ENCODE assay signal across 7 cellular contexts in the genomic region with DNA sequence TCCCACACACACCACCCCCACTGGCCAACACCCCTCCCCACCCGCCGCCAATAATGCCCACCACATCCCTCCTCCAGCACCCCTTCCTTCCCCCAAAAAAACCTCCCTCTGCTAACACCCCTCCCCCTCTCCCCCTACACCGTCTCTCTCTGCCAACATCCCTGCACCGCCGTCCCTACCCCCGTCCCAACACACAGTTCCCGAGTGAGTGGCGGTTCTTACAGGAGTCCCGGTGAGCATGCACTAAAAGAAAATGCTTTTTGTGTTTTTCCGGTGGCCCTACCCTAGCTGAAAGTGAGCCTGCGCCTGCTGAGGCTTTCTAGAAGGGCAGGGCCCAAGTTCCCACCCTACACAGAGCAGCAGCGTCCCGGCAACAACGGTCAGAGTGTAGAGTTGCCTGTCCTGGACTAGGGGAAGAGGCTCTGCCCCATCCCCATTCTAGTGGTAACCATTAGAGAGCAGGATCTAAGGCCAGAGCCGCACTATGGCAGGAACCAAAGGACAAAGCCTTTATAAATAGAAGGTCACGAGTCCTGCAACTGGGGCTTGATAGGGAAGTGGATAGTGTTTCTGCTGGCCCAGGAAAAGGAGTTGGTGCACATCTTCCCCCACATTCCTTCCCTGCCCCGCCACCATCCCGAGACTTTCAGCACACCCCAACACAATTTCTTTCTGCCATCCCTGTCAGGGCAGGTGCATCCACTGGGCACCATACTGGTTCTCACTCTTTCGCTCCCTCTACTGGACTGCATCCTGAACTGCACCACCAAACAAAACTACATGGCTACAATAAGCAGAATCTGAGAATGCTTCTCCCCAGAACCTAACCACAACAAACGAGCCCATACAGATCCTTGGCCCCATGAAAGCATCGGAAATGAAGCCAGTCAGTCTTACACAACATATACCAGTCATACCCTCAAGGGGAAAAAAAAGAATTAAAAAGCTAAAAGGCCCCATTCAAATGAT.
DNase-seq lines count a peak whose midpoint lies in the region; ATAC-seq and TF ChIP-seq lines count a peak whose summit lies in the region.

No MANE protein-coding gene starts in this region.

- H3K9ac ChIP-seq in mammary epithelial cell (ENCODE audit: insufficient read depth, low read length): no peak overlapping the region

- dilution Hi-C loops in mammary epithelial cell (cut with HindIII; ENCODE audit: low sequenced_read_pairs): no loop called here

- BruUV-seq in mammary epithelial cell (replicated peaks; lab: Mats Ljungman, UMichigan): no TSS peak

- DNase-seq in Daoy (ENCODE audit: low read depth): peak; percentile 7
- peak; percentile 55 for DNase-seq in mammary epithelial cell
- peak; percentile 26 for DNase-seq in medulla oblongata (ENCODE audit: extremely low spot score)
- no peak for DNase-seq in occipital lobe (lab: John Stamatoyannopoulos, UW)

- peak; percentile 78 for ATAC-seq in GM19035 (IDR thresholded peaks at IDR 0.05; ENCODE audit: unreplicated experiment)
- ATAC-seq in HG03460 (IDR thresholded peaks at IDR 0.05; ENCODE audit: unreplicated experiment): peak; percentile 67
- peak; percentile 83 for ATAC-seq in SK-N-SH treated with all-trans-retinoic acid at 6 μM for 48 hours

- 49% methylated on average over 8 of the region's 21 CpGs for WGBS in mammary epithelial cell (ENCODE audit: low coverage, missing lambda C conversion rate)

- no peak overlapping the region for H3K27ac ChIP-seq in mammary epithelial cell (ENCODE audit: insufficient read depth, low read depth, low read length)

- no peaks in the 10 kb centered on the region for H3K79me2 ChIP-seq in mammary epithelial cell (ENCODE audit: insufficient read depth, low read length)

- peak; percentile 68 to 76 for TF ChIP-seq CTCF in mammary epithelial cell (conservative IDR thresholded peaks at IDR 0.05 in 1 of 2, IDR thresholded peaks at IDR 0.05 in 1 of 2; ENCODE audit: extremely low read depth in 1 of 2, insufficient read depth in 1 of 2, low read depth in 1 of 2, low read length in 2 of 2)

- H3K4me3 ChIP-seq in mammary epithelial cell (replicated peaks in 1 of 3; ENCODE audit: insufficient read depth in 1 of 3, low read depth in 2 of 3, low read length in 3 of 3): no peak overlapping the region

- CTCF ChIA-PET in mammary epithelial cell (lab: Charles Lee; ENCODE audit: low non-redundant PET): no interaction called here

- no peaks in the 10 kb centered on the region for H3K9me3 ChIP-seq in mammary epithelial cell (replicated peaks; ENCODE audit: insufficient read depth, low read length)

- no peak overlapping the region for H3K4me2 ChIP-seq in mammary epithelial cell (ENCODE audit: insufficient read depth, low read depth, low read length)

- H3K27me3 ChIP-seq in mammary epithelial cell (ENCODE audit: insufficient read depth, low read length): no peaks in the 10 kb centered on the region

- H4K20me1 ChIP-seq in mammary epithelial cell (ENCODE audit: insufficient read depth, low read length): no peaks in the 10 kb centered on the region

- in situ Hi-C loops in mammary epithelial cell (cut with MboI; ENCODE audit: low sequenced_read_pairs in 2 of 2): loop anchor here in 1 of 2 donors (25.0 kb wide), 1 partner anchor 206 kb away; no protein-coding TSS in a partner anchor

- H2AFZ ChIP-seq in mammary epithelial cell (ENCODE audit: low read depth, low read length): no peak overlapping the region

- H3K36me3 ChIP-seq in mammary epithelial cell (ENCODE audit: insufficient read depth, low read length): no peaks in the 10 kb centered on the region

- intact Hi-C loops in mammary epithelial cell (cut with micrococcal nuclease): loop anchor here (1.0 kb wide), 1 partner anchor 208 kb away; no protein-coding TSS in a partner anchor

- no peaks in the 10 kb centered on the region for H3K4me1 ChIP-seq in mammary epithelial cell (ENCODE audit: insufficient read depth, low read length)

TF ChIP-seq in SK-N-SH treated with all-trans-retinoic acid at 6 μM for 48 hours, 23 proteins besides CTCF, POLR2A, EP300 and RAD21:
- TF ChIP-seq, protein P1, sequence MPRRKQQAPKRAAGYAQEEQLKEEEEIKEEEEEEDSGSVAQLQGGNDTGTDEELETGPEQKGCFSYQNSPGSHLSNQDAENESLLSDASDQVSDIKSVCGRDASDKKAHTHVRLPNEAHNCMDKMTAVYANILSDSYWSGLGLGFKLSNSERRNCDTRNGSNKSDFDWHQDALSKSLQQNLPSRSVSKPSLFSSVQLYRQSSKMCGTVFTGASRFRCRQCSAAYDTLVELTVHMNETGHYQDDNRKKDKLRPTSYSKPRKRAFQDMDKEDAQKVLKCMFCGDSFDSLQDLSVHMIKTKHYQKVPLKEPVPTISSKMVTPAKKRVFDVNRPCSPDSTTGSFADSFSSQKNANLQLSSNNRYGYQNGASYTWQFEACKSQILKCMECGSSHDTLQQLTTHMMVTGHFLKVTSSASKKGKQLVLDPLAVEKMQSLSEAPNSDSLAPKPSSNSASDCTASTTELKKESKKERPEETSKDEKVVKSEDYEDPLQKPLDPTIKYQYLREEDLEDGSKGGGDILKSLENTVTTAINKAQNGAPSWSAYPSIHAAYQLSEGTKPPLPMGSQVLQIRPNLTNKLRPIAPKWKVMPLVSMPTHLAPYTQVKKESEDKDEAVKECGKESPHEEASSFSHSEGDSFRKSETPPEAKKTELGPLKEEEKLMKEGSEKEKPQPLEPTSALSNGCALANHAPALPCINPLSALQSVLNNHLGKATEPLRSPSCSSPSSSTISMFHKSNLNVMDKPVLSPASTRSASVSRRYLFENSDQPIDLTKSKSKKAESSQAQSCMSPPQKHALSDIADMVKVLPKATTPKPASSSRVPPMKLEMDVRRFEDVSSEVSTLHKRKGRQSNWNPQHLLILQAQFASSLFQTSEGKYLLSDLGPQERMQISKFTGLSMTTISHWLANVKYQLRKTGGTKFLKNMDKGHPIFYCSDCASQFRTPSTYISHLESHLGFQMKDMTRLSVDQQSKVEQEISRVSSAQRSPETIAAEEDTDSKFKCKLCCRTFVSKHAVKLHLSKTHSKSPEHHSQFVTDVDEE (CRISPR knock-in tag; IDR thresholded peaks at IDR 0.05): no peak
- TF ChIP-seq ZNF70 (CRISPR knock-in tag; IDR thresholded peaks at IDR 0.05): no peak
- no peak for TF ChIP-seq TCF4 (CRISPR knock-in tag; IDR thresholded peaks at IDR 0.05; ENCODE audit: borderline replicate concordance)
- TF ChIP-seq ZFP30 (CRISPR knock-in tag; IDR thresholded peaks at IDR 0.05): no peak
- no peak for TF ChIP-seq GLIS3 (CRISPR knock-in tag; IDR thresholded peaks at IDR 0.05)
- TF ChIP-seq TOX (CRISPR knock-in tag; IDR thresholded peaks at IDR 0.05; ENCODE audit: borderline replicate concordance): no peak
- TF ChIP-seq ARNTL (CRISPR knock-in tag; IDR thresholded peaks at IDR 0.05; ENCODE audit: borderline replicate concordance, low read depth): no peak
- TF ChIP-seq BACH2 (CRISPR knock-in tag; IDR thresholded peaks at IDR 0.05; ENCODE audit: borderline replicate concordance): no peak
- TF ChIP-seq, protein P2, sequence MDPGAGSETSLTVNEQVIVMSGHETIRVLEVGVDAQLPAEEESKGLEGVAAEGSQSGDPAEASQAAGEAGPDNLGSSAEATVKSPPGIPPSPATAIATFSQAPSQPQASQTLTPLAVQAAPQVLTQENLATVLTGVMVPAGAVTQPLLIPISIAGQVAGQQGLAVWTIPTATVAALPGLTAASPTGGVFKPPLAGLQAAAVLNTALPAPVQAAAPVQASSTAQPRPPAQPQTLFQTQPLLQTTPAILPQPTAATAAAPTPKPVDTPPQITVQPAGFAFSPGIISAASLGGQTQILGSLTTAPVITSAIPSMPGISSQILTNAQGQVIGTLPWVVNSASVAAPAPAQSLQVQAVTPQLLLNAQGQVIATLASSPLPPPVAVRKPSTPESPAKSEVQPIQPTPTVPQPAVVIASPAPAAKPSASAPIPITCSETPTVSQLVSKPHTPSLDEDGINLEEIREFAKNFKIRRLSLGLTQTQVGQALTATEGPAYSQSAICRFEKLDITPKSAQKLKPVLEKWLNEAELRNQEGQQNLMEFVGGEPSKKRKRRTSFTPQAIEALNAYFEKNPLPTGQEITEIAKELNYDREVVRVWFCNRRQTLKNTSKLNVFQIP (CRISPR knock-in tag; IDR thresholded peaks at IDR 0.05; ENCODE audit: borderline replicate concordance, low read depth): no peak
- no peak for TF ChIP-seq ZNF8 (CRISPR knock-in tag; IDR thresholded peaks at IDR 0.05)
TF ChIP-seq in SK-N-SH treated with all-trans-retinoic acid at 6 μM for 48 hours: peak in this region for 0.
